Comparison of ENCODE assay signal across 24 cellular contexts in genomic region chr5:113280541-113280940, GRCh38.
"Had no signal": no experiment of that assay in that cellular context is flagged by ENCODE, and none has a peak within 500 bp of the region (broad histone marks: within the 10 kb centered on the region; RNA-seq: fewer than 3 reads in every experiment).

No MANE protein-coding gene starts in this region.

- FAIRE-seq: bronchial epithelial cell, frontal cortex had no signal

- ATAC-seq: activated naive CD4-positive, alpha-beta T cell treated with anti-CD3 and anti-CD28 coated beads, Interleukin-2, amount 50 U/mL, for 72 hours; T-helper 17 cell had no signal

- H3K27ac ChIP-seq: ascending aorta, coronary artery, dorsolateral prefrontal cortex, epithelial cell of prostate, WERI-Rb-1 had no signal

- H3K36me3 ChIP-seq: ascending aorta had no signal

- H3K4me1 ChIP-seq: ascending aorta had no signal

- H3K27me3 ChIP-seq: ascending aorta, dorsolateral prefrontal cortex had no signal

- H3K9me3 ChIP-seq: ascending aorta had no signal

- H3K4me3 ChIP-seq: ascending aorta, coronary artery, dorsolateral prefrontal cortex had no signal

- DNase-seq: activated B cell treated with CpG ODN at 0.5 μM for 24 hours; activated CD4-positive, alpha-beta T cell treated with anti-CD3 and anti-CD28 coated beads for 48 hours; activated CD4-positive, alpha-beta T cell treated with anti-CD3 and anti-CD28 coated beads, Interleukin-2, amount 50 U/mL, for 1 hour; activated CD4-positive, alpha-beta T cell treated with anti-CD3 and anti-CD28 coated beads, Interleukin-2, amount 50 U/mL, for 48 hours; activated effector memory CD4-positive, alpha-beta T cell treated with anti-CD3 and anti-CD28 coated beads, Interleukin-2, amount 50 U/mL, for 16 hours; activated naive CD4-positive, alpha-beta T cell treated with anti-CD3 and anti-CD28 coated beads, Interleukin-2, amount 10 ng/mL, durations not matched to agents 7 days and 5 days; activated naive CD8-positive, alpha-beta T cell treated with anti-CD3 and anti-CD28 coated beads, Interleukin-2, amount 10 ng/mL, durations not matched to agents 7 days and 5 days; activated T-cell treated with anti-CD3 and anti-CD28 coated beads, Interleukin-2, amount 50 U/mL, for 48 hours; dorsolateral prefrontal cortex; effector memory CD4-positive, alpha-beta T cell; endodermal cell; foreskin fibroblast; head of caudate nucleus; hippocampal formation; T-helper 1 cell; T-helper 17 cell; T1000; WERI-Rb-1 had no signal
